ENCODE assay signal across 8 cellular contexts in genomic region chr13:30306762-30307193, GRCh38. TPM values are rescaled to one million over a fixed set of nuclear protein-coding genes. Genes with fewer than 3 reads are reported as not detected.
DNase-seq lines count a peak whose midpoint lies in the region; ATAC-seq and TF ChIP-seq lines count a peak whose summit lies in the region.

No MANE protein-coding gene starts in this region.

- whole genome bisulfite sequencing in esophagus muscularis mucosa: under 1% methylated on average over 20 of the region's 37 CpGs

- H3K4me1 ChIP-seq in PC-9 (replicated peaks; ENCODE audit: insufficient read depth): peaks cover 16% of the 10 kb centered on the region
- H3K4me1 ChIP-seq in esophagus muscularis mucosa: peaks cover 30 to 66% (median 59%) of the 10 kb centered on the region in 4 donors
- peaks cover 11% of the 10 kb centered on the region for H3K4me1 ChIP-seq in mucosa of stomach (ENCODE audit: control insufficient read depth, insufficient read depth, low read length)

- no peaks in the 10 kb centered on the region for H4K20me1 ChIP-seq in PC-9 (ENCODE audit: insufficient read depth)

- POLR2A ChIA-PET in PC-9 (lab: Charles Lee; ENCODE audit: unreplicated experiment): no interaction called here

- no peaks in the 10 kb centered on the region for H3F3A ChIP-seq in PC-9 (ENCODE audit: insufficient read depth, low read depth)

- peak; percentile 74 for DNase-seq in DMS53 treated with DMSO at 0.1 percent for 48 hours (lab: John Stamatoyannopoulos, UW; ENCODE audit: unreplicated experiment)
- peak; percentile 77 for DNase-seq in KG1 (lab: John Stamatoyannopoulos, UW)
- DNase-seq in PC-9: peak; percentile 72 to 81
- DNase-seq in activated T-cell treated with anti-CD3 and anti-CD28 coated beads, Interleukin-2, amount 50 U/mL, for 4 hours: peak; percentile 84
- DNase-seq in esophagus muscularis mucosa (ENCODE audit: extremely low spot score): peak; percentile 98
- DNase-seq in stimulated activated CD8-positive, alpha-beta memory T cell treated with anti-CD3 and anti-CD28 coated beads, Interleukin-4, amount 100 ng/mL, for 48 hours: peak; percentile 94

- no peaks in the 10 kb centered on the region for H3K27me3 Mint-ChIP-seq in activated T-cell treated with anti-CD3 and anti-CD28 coated beads, Interleukin-2, amount 50 U/mL, for 4 hours (ENCODE audit: low read depth)

- intact Hi-C loops in PC-9 (cut with micrococcal nuclease; ENCODE audit: unreplicated experiment): loop anchor here (2.0 to 10.0 kb wide), 2 partner anchors 36 to 172 kb away; no protein-coding TSS in a partner anchor
- intact Hi-C loops in esophagus muscularis mucosa (cut with DNase I): loop anchor here (5.0 to 10.0 kb wide), 2 partner anchors 116 to 172 kb away; partner anchors contain the start of gene UBE2L5

- no peak for TF ChIP-seq POLR2A in esophagus muscularis mucosa (IDR thresholded peaks at IDR 0.05; ENCODE audit: low read depth)

- H3K27ac ChIP-seq in PC-9: no peak overlapping the region
- peak overlapping the region; percentile 94 to 99 (median 96) for H3K27ac ChIP-seq in esophagus muscularis mucosa (replicated peaks in 1 of 4)

- peak overlapping the region; percentile 96 for H2AFZ ChIP-seq in PC-9

- no peaks in the 10 kb centered on the region for H3K79me2 ChIP-seq in PC-9 (ENCODE audit: low read depth)

- H3K36me3 ChIP-seq in PC-9 (ENCODE audit: low read depth) (no peaks in the 10 kb centered on the region), esophagus muscularis mucosa (peaks cover 0 to 4% (median 0%) of the 10 kb centered on the region in 4 donors), mucosa of stomach (ENCODE audit: control insufficient read depth, insufficient read depth, low read length) (no peaks in the 10 kb centered on the region)

- peak overlapping the region; percentile 86 for H3K4me3 Mint-ChIP-seq in activated T-cell treated with anti-CD3 and anti-CD28 coated beads, Interleukin-2, amount 50 U/mL, for 4 hours

- H3K9me3 Mint-ChIP-seq in activated T-cell treated with anti-CD3 and anti-CD28 coated beads, Interleukin-2, amount 50 U/mL, for 4 hours: no peaks in the 10 kb centered on the region

- peaks cover 30% of the 10 kb centered on the region for H3K4me1 Mint-ChIP-seq in activated T-cell treated with anti-CD3 and anti-CD28 coated beads, Interleukin-2, amount 50 U/mL, for 4 hours (ENCODE audit: low read depth)

- no TSS peak for BruUV-seq in PC-9 (replicated peaks; lab: Mats Ljungman, UMichigan)

- H3K27me3 ChIP-seq in PC-9 (ENCODE audit: insufficient read depth, low read depth): no peaks in the 10 kb centered on the region
- no peaks in the 10 kb centered on the region for H3K27me3 ChIP-seq in esophagus muscularis mucosa
- H3K27me3 ChIP-seq in mucosa of stomach (ENCODE audit: control insufficient read depth, insufficient read depth, low read length): peaks cover 5% of the 10 kb centered on the region

- no peak for TF ChIP-seq EP300 in esophagus muscularis mucosa (IDR thresholded peaks at IDR 0.05)

- CTCF ChIA-PET in PC-9 (lab: Charles Lee): interaction anchor here (0.6 to 1.1 kb wide), 2 partner anchors 66 to 174 kb away, joined by 3 to 4 read pairs; no protein-coding TSS in a partner anchor

- H3K9ac ChIP-seq in mucosa of stomach (ENCODE audit: low read length): peak overlapping the region; percentile 78

- no peaks in the 10 kb centered on the region for H3K36me3 Mint-ChIP-seq in activated T-cell treated with anti-CD3 and anti-CD28 coated beads, Interleukin-2, amount 50 U/mL, for 4 hours (ENCODE audit: insufficient read depth)

- peak; percentile 85 for ATAC-seq in GM21737 (IDR thresholded peaks at IDR 0.05; ENCODE audit: unreplicated experiment)
- peak; percentile 92 to 95 for ATAC-seq in activated T-cell treated with anti-CD3 and anti-CD28 coated beads, Interleukin-2, amount 50 U/mL, for 4 hours

- no peaks in the 10 kb centered on the region for H3K9me2 ChIP-seq in PC-9 (ENCODE audit: insufficient read depth)

- peak overlapping the region; percentile 99 for H3K4me3 ChIP-seq in PC-9
- peak overlapping the region; percentile 85 to 99 (median 93) for H3K4me3 ChIP-seq in esophagus muscularis mucosa
- peak overlapping the region; percentile 88 for H3K4me3 ChIP-seq in mucosa of stomach (ENCODE audit: low read length)

- H3K4me2 ChIP-seq in PC-9: peak overlapping the region; percentile 93

- no peak for TF ChIP-seq CTCF in PC-9 (conservative IDR thresholded peaks at IDR 0.05)
- TF ChIP-seq CTCF in esophagus muscularis mucosa (IDR thresholded peaks at IDR 0.05): no peak

- H3K9me3 ChIP-seq in PC-9 (ENCODE audit: insufficient read depth, low read depth): no peaks in the 10 kb centered on the region
- H3K9me3 ChIP-seq in esophagus muscularis mucosa: no peaks in the 10 kb centered on the region
- no peaks in the 10 kb centered on the region for H3K9me3 ChIP-seq in mucosa of stomach (ENCODE audit: control insufficient read depth, low read length)

RNA-seq across cellular contexts. Expression of gene KATNAL1, which starts 0.6 kb away (rescaled TPM):
- 11.8 and 14.8 TPM in 2 replicates for total RNA-seq in PC-9 (2021)
- 1 to 10 TPM; 3.3 to 5.2 (median 4.0) TPM for total RNA-seq in activated T-cell treated with anti-CD3 and anti-CD28 coated beads, Interleukin-2, amount 50 U/mL, for 4 hours
- total RNA-seq in esophagus muscularis mucosa: 10 to 100 TPM; 30.6 to 43.0 (median 40.0) TPM
